ENCODE assay signal across 13 cellular contexts in genomic region chr6:135250751-135251356, GRCh38.
A peak's percentile ranks its signal among the peaks of the same experiment; 100 is the strongest.
DNase-seq lines count a peak whose midpoint lies in the region; ATAC-seq, FAIRE-seq and TF ChIP-seq lines count a peak whose summit lies in the region.
"Had no signal": no experiment of that assay in that cellular context is flagged by ENCODE, and none has a peak within 500 bp of the region (broad histone marks: within the 10 kb centered on the region; RNA-seq: fewer than 3 reads in every experiment).

No MANE protein-coding gene starts in this region.

- H3K4me3 Mint-ChIP-seq in osteocyte (ENCODE audit: unreplicated experiment): no peak overlapping the region

- no peaks in the 10 kb centered on the region for H3K79me2 ChIP-seq in HepG2 (ENCODE audit: insufficient read depth, low read length)

- intact Hi-C loops in HepG2 (cut with micrococcal nuclease; ENCODE audit: unreplicated experiment): loop anchor here (5.0 kb wide), 1 partner anchor 171 kb away; no protein-coding TSS in a partner anchor
- intact Hi-C loops in right lobe of liver (cut with DNase I): no loop called here
- intact Hi-C loops in body of pancreas (cut with DNase I): no loop called here

- TF ChIP-seq EP300 in HepG2 (IDR thresholded peaks at IDR 0.05; ENCODE audit: low read depth in 2 of 2, low read length in 2 of 2) (no peak), HepG2 (CRISPR knock-in tag; IDR thresholded peaks at IDR 0.05; ENCODE audit: borderline replicate concordance) (no peak)

- H3K9me3 Mint-ChIP-seq in osteocyte (ENCODE audit: unreplicated experiment): no peaks in the 10 kb centered on the region

- POLR2A ChIA-PET in HepG2 (lab: Yijun Ruan, JAX): no interaction called here

- peak overlapping the region; percentile 48 for H3K4me2 ChIP-seq in HepG2 (ENCODE audit: low read depth, low read length)

- H3K4me1 ChIP-seq in HepG2 (ENCODE audit: insufficient read depth, low read length): peaks cover 39% of the 10 kb centered on the region
- peaks cover 0 to 12% (median 0%) of the 10 kb centered on the region in 4 donors for H3K4me1 ChIP-seq in right lobe of liver
- peaks cover 35% of the 10 kb centered on the region; the same call in 1 of the 2 replicates for H3K4me1 ChIP-seq in iPS-20b (ENCODE audit: insufficient read depth, low read length)
- H3K4me1 ChIP-seq in body of pancreas: no peaks in the 10 kb centered on the region
- H3K4me1 ChIP-seq: prostate gland, SJCRH30 had no signal

- H3K27me3 ChIP-seq in HepG2 (ENCODE audit: control insufficient read depth in 1 of 2, insufficient read depth in 2 of 2, low read length in 2 of 2): no peaks in the 10 kb centered on the region; a peak in 1 of 5 replicates
- no peaks in the 10 kb centered on the region for H3K27me3 ChIP-seq in right lobe of liver
- H3K27me3 ChIP-seq in iPS-20b (ENCODE audit: insufficient read depth, low read length): no peaks in the 10 kb centered on the region
- no peaks in the 10 kb centered on the region for H3K27me3 ChIP-seq in body of pancreas
- H3K27me3 ChIP-seq: SJCRH30 had no signal

- BruUV-seq in HepG2 (replicated peaks; lab: Mats Ljungman, UMichigan): no TSS peak

- peak; percentile 32 for FAIRE-seq in HepG2 (lab: Jason Lieb, UNC)
- FAIRE-seq: keratinocyte had no signal

- in situ Hi-C loops in HepG2 (cut with HindIII; ENCODE audit: extremely low pct_ligation_motif_present, low pct_unique_long_range_greater_than_20kb): no loop called here

- H3K4me1 Mint-ChIP-seq in osteocyte (ENCODE audit: unreplicated experiment): peaks cover 19% of the 10 kb centered on the region

- DNase-seq in HepG2 (ENCODE audit: low spot score) (peak; percentile 49), right lobe of liver (no peak), NCI-H774 (lab: John Stamatoyannopoulos, UW) (peak; percentile 80), body of pancreas (no peak), osteocyte (ENCODE audit: extremely low spot score, unreplicated experiment) (no peak)
- DNase-seq in activated CD4-positive, CD25-positive, alpha-beta regulatory T cell treated with anti-CD3 and anti-CD28 coated beads, Interleukin-2, amount 50 U/mL, for 72 hours: no peak
- DNase-seq: effector memory CD4-positive, alpha-beta T cell; foreskin fibroblast; SJCRH30 had no signal

- no peak for TF ChIP-seq RAD21 in HepG2 (CRISPR knock-in tag; IDR thresholded peaks at IDR 0.05)

- CTCF ChIA-PET in HepG2 (lab: Yijun Ruan, JAX; ENCODE audit: low intra/inter-chr PET ratio, low total read pairs): no interaction called here

- H3K36me3 ChIP-seq in HepG2 (replicated peaks in 1 of 2; ENCODE audit: control insufficient read depth in 1 of 2, insufficient read depth in 2 of 2, low read length in 2 of 2) (no peaks in the 10 kb centered on the region), right lobe of liver (no peaks in the 10 kb centered on the region), iPS-20b (ENCODE audit: insufficient read depth, low read depth, low read length) (no peaks in the 10 kb centered on the region), body of pancreas (replicated peaks in 1 of 2; ENCODE audit: insufficient read depth in 1 of 2, low read depth in 2 of 2) (no peaks in the 10 kb centered on the region)
- H3K36me3 ChIP-seq: prostate gland, SJCRH30 had no signal

- H3K36me3 Mint-ChIP-seq in osteocyte (ENCODE audit: unreplicated experiment): no peaks in the 10 kb centered on the region

- TF ChIP-seq POLR2A in HepG2 (IDR thresholded peaks at IDR 0.05; ENCODE audit: insufficient read depth in 1 of 2, low read depth in 2 of 2, low read length in 2 of 2) (no peak), right lobe of liver (IDR thresholded peaks at IDR 0.05) (no peak), body of pancreas (IDR thresholded peaks at IDR 0.05) (no peak)

- no peaks in the 10 kb centered on the region for H4K20me1 ChIP-seq in HepG2 (ENCODE audit: insufficient read depth, low read length)

- peak; percentile 41 for ATAC-seq in HepG2
- ATAC-seq in right lobe of liver: no peak
- ATAC-seq in GM21390 (IDR thresholded peaks at IDR 0.05; ENCODE audit: unreplicated experiment): no peak
- no peak for ATAC-seq in body of pancreas

- no peaks in the 10 kb centered on the region for H3K9me3 ChIP-seq in HepG2 (ENCODE audit: low read length)
- no peaks in the 10 kb centered on the region for H3K9me3 ChIP-seq in right lobe of liver
- no peaks in the 10 kb centered on the region for H3K9me3 ChIP-seq in iPS-20b (ENCODE audit: insufficient read depth, low read depth, low read length)
- no peaks in the 10 kb centered on the region for H3K9me3 ChIP-seq in body of pancreas
- H3K9me3 ChIP-seq: prostate gland, SJCRH30 had no signal

- WGBS in HepG2 (ENCODE audit: low lambda C conversion rate): 60% methylated on average over 9 of the region's 9 CpGs
- WGBS in right lobe of liver (ENCODE audit: insufficient coverage, low coverage, low lambda C conversion rate, missing lambda C conversion rate): 94% methylated on average over 9 of the region's 9 CpGs
- WGBS in body of pancreas, 2 donors: 87 to 89% methylated on average over 9 of the region's 9 CpGs

- H2AFZ ChIP-seq in HepG2 (ENCODE audit: low read length): no peak overlapping the region

- peak overlapping the region in 1 of 3 experiments; percentile 9; a peak in 1 of 6 replicates for H3K4me3 ChIP-seq in HepG2 (replicated peaks in 1 of 3; ENCODE audit: insufficient read depth in 1 of 3, low read depth in 2 of 3, low read length in 3 of 3)
- no peak overlapping the region for H3K4me3 ChIP-seq in right lobe of liver
- H3K4me3 ChIP-seq in iPS-20b (ENCODE audit: low read length): peak overlapping the region; percentile 26
- no peak overlapping the region for H3K4me3 ChIP-seq in body of pancreas
- H3K4me3 ChIP-seq: prostate gland, SJCRH30 had no signal

- H3K27ac Mint-ChIP-seq in osteocyte (ENCODE audit: unreplicated experiment): no peak overlapping the region

- H3K9ac ChIP-seq in HepG2 (ENCODE audit: insufficient read depth, low read depth, low read length) (no peak overlapping the region), iPS-20b (ENCODE audit: low read depth, low read length) (peak overlapping the region; percentile 53; the same call in 1 of the 2 replicates)

- no peaks in the 10 kb centered on the region for H3K27me3 Mint-ChIP-seq in osteocyte (ENCODE audit: unreplicated experiment)

- no peak for TF ChIP-seq CTCF in HepG2 (CRISPR knock-in tag; IDR thresholded peaks at IDR 0.05)
- no peak for TF ChIP-seq CTCF in right lobe of liver (IDR thresholded peaks at IDR 0.05)
- no peak for TF ChIP-seq CTCF in body of pancreas (IDR thresholded peaks at IDR 0.05)
- TF ChIP-seq CTCF in osteocyte (IDR thresholded peaks at IDR 0.05): no peak

- H3K27ac ChIP-seq in HepG2 (ENCODE audit: extremely low read length, insufficient read depth, low read length) (peak overlapping the region; percentile 28), right lobe of liver (no peak overlapping the region), iPS-20b (ENCODE audit: low read length) (peak overlapping the region; percentile 76), body of pancreas (no peak overlapping the region)
- H3K27ac ChIP-seq: prostate gland, SJCRH30 had no signal

TF ChIP-seq in HepG2, 621 proteins besides CTCF, POLR2A, EP300 and RAD21:
- TF ChIP-seq ZGPAT (CRISPR knock-in tag; IDR thresholded peaks at IDR 0.05) (0 out of 2 replicates have a peak, but pooled peaks have one; percentile 7), GFI1 (CRISPR knock-in tag; IDR thresholded peaks at IDR 0.05; ENCODE audit: borderline replicate concordance) (peak; percentile 6; the same call in 1 of the 2 replicates), ARID2 (CRISPR knock-in tag; IDR thresholded peaks at IDR 0.05; ENCODE audit: borderline replicate concordance) (0 out of 2 replicates have a peak, but pooled peaks have one; percentile 40), ZNF30 (CRISPR knock-in tag; IDR thresholded peaks at IDR 0.05) (no peak), PHF21A (CRISPR knock-in tag; IDR thresholded peaks at IDR 0.05) (0 out of 2 replicates have a peak, but pooled peaks have one; percentile 1), ZNF605 (CRISPR knock-in tag; IDR thresholded peaks at IDR 0.05) (0 out of 2 replicates have a peak, but pooled peaks have one; percentile 15), SOX13 (IDR thresholded peaks at IDR 0.05) (no peak), SOX13 (CRISPR knock-in tag; conservative IDR thresholded peaks at IDR 0.05 in 1 of 2, IDR thresholded peaks at IDR 0.05 in 1 of 2) (0 out of 4 replicates have a peak, but pooled peaks of 1 of the 2 experiments have one; percentile 15), KDM2A (CRISPR knock-in tag; IDR thresholded peaks at IDR 0.05; ENCODE audit: borderline replicate concordance, low read depth) (no peak)

Comparison
In these comparisons a context has a peak if more than half of its experiments do, and no peak if none do; other contexts are left out.
1. DNase-seq: peak in HepG2 (single experiment) and NCI-H774 (single experiment); none in right lobe of liver (0 of 3), body of pancreas (0 of 4), osteocyte (single experiment) and activated CD4-positive, CD25-positive, alpha-beta regulatory T cell treated with anti-CD3 and anti-CD28 coated beads, Interleukin-2, amount 50 U/mL, for 72 hours (single experiment).
2. H3K27ac ChIP-seq: peak in HepG2 (single experiment) and iPS-20b (single experiment); none in right lobe of liver (0 of 3) and body of pancreas (0 of 4).